In genomic region chr16:30085247-30085646, GRCh38 we compare ENCODE assay signal across 1 cellular context.
TF ChIP-seq lines count a peak whose summit lies in the region.

No MANE protein-coding gene starts in this region.

TF ChIP-seq in HepG2, 621 proteins besides CTCF, POLR2A, EP300 and RAD21:
- TF ChIP-seq POLR2AphosphoS5 (IDR thresholded peaks at IDR 0.05; ENCODE audit: low read depth, low read length) (0 out of 2 replicates have a peak, but pooled peaks have one; percentile 15), MAZ (IDR thresholded peaks at IDR 0.05; ENCODE audit: borderline replicate concordance, low read depth, low read length) (no peak), MAZ (CRISPR knock-in tag; IDR thresholded peaks at IDR 0.05; ENCODE audit: low read depth) (no peak), GPN1 (CRISPR knock-in tag; IDR thresholded peaks at IDR 0.05; ENCODE audit: borderline replicate concordance) (no peak), POLR2G (IDR thresholded peaks at IDR 0.05; ENCODE audit: low read depth, low read length) (peak; percentile 26; the same call in 1 of the 2 replicates), RBFOX2 (IDR thresholded peaks at IDR 0.05; ENCODE audit: low read depth, low read length) (0 out of 2 replicates have a peak, but pooled peaks have one; percentile 11)
